Comparison of ENCODE assay signal across 7 cellular contexts in the genomic region with DNA sequence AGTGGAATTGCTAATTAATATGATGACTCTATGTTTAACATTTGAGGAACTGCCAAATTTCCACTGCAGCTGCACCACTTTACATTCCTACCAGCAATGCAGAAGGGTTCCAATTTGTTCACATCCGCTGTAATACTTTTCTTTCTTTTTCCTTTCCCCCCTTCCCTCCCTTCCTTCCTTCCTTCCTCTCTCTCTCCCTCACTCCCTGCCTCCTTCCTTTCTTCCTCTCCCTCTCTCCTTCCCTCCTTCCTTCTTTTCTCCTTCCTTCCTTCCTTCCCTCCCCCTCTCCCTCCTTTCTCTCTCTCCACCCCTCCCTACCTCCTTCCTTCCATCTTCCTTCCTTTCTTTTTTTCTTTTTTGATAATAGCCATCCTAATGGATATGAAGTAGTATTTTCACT.
"Had no signal": no experiment of that assay in that cellular context is flagged by ENCODE, and none has a peak within 500 bp of the region (broad histone marks: within the 10 kb centered on the region; RNA-seq: fewer than 3 reads in every experiment).

No MANE protein-coding gene starts in this region.

- H3K9ac ChIP-seq: GM23248 had no signal

- ATAC-seq: HCT116 had no signal

- H3K4me3 ChIP-seq: GM23248, HAP-1 had no signal

- H3K9me3 ChIP-seq: HAP-1 had no signal

- H3K27ac ChIP-seq: GM23248 had no signal

- H3K36me3 ChIP-seq: HAP-1 had no signal

- DNase-seq: GM23248, GOT3, H7, KG1 had no signal

- FAIRE-seq: HTR-8/SVneo had no signal

- H2AFZ ChIP-seq: GM23248 had no signal
